14 cellular contexts compared by ENCODE assay signal in genomic region chr2:18518116-18519111, GRCh38. TPM values are rescaled to one million over a fixed set of nuclear protein-coding genes. Genes with fewer than 3 reads are reported as not detected.
DNase-seq lines count a peak whose midpoint lies in the region; ATAC-seq and TF ChIP-seq lines count a peak whose summit lies in the region.
"Had no signal": no experiment of that assay in that cellular context is flagged by ENCODE, and none has a peak within 500 bp of the region (broad histone marks: within the 10 kb centered on the region; RNA-seq: fewer than 3 reads in every experiment).

No MANE protein-coding gene starts in this region.

- H3K27me3 ChIP-seq in AG04450 (ENCODE audit: control insufficient read depth, insufficient read depth, low read length) = no peaks in the 10 kb centered on the region
- H3K27me3 ChIP-seq in esophagus squamous epithelium = peaks cover 0 to 13% (median 0%) of the 10 kb centered on the region in 4 donors
- H3K27me3 ChIP-seq in muscle layer of duodenum (ENCODE audit: low read depth, low read length) = no peaks in the 10 kb centered on the region
- H3K27me3 ChIP-seq: MG63 had no signal

- no peaks in the 10 kb centered on the region for H3K4me1 Mint-ChIP-seq in activated naive CD8-positive, alpha-beta T cell treated with anti-CD3 and anti-CD28 coated beads for 36 hours
- no peaks in the 10 kb centered on the region for H3K4me1 Mint-ChIP-seq in T-helper 17 cell
- no peaks in the 10 kb centered on the region for H3K4me1 Mint-ChIP-seq in effector memory CD8-positive, alpha-beta T cell (ENCODE audit: low read depth in 2 of 2)

- H3K9me3 Mint-ChIP-seq in activated naive CD8-positive, alpha-beta T cell treated with anti-CD3 and anti-CD28 coated beads for 36 hours = no peaks in the 10 kb centered on the region
- no peaks in the 10 kb centered on the region for H3K9me3 Mint-ChIP-seq in effector memory CD8-positive, alpha-beta T cell
- H3K9me3 Mint-ChIP-seq: H9 had no signal

- H3K4me3 ChIP-seq in AG04450 (ENCODE audit: low read depth, low read length) (no peak overlapping the region), esophagus squamous epithelium (no peak overlapping the region), muscle layer of duodenum (ENCODE audit: low read depth in 1 of 2, low read length in 2 of 2) (no peak overlapping the region)
- H3K4me3 ChIP-seq: MG63 had no signal

- H3K36me3 Mint-ChIP-seq in activated naive CD8-positive, alpha-beta T cell treated with anti-CD3 and anti-CD28 coated beads for 36 hours = no peaks in the 10 kb centered on the region
- H3K36me3 Mint-ChIP-seq in T-helper 17 cell (ENCODE audit: low read depth) = no peaks in the 10 kb centered on the region
- H3K36me3 Mint-ChIP-seq in effector memory CD8-positive, alpha-beta T cell (ENCODE audit: insufficient read depth) = no peaks in the 10 kb centered on the region

- intact Hi-C loops in esophagus squamous epithelium (cut with DNase I) = no loop called here

- POLR2A ChIA-PET in AG04450 (lab: Yijun Ruan, JAX) = interaction anchor here (0.6 to 1.9 kb wide), 3 partner anchors 103 to 224 kb away, joined by 4 to 12 read pairs (median 11); no protein-coding TSS in a partner anchor

- no peak for ATAC-seq in T-helper 17 cell
- no peak for ATAC-seq in effector memory CD8-positive, alpha-beta T cell (replicated peaks)

- CTCF ChIA-PET in AG04450 (lab: Charles Lee) = interaction anchor here (0.6 to 4.9 kb wide), 17 partner anchors 38 to 1345 kb away, joined by 3 to 85 read pairs (median 4); partner anchors contain the start of genes OSR1 and RDH14

- H3K4me3 Mint-ChIP-seq in activated naive CD8-positive, alpha-beta T cell treated with anti-CD3 and anti-CD28 coated beads for 36 hours = no peak overlapping the region
- no peak overlapping the region for H3K4me3 Mint-ChIP-seq in T-helper 17 cell
- H3K4me3 Mint-ChIP-seq in effector memory CD8-positive, alpha-beta T cell = no peak overlapping the region
- H3K4me3 Mint-ChIP-seq: H9 had no signal

- TF ChIP-seq CTCF in AG04450 (IDR thresholded peaks at IDR 0.05; ENCODE audit: low read depth, low read length) (no peak), esophagus squamous epithelium (IDR thresholded peaks at IDR 0.05) (no peak)

- no peak overlapping the region for H3K27ac Mint-ChIP-seq in activated naive CD8-positive, alpha-beta T cell treated with anti-CD3 and anti-CD28 coated beads for 36 hours
- H3K27ac Mint-ChIP-seq in T-helper 17 cell = no peak overlapping the region
- H3K27ac Mint-ChIP-seq in effector memory CD8-positive, alpha-beta T cell = peak overlapping the region in 1 of 2 donors; percentile 16
- H3K27ac Mint-ChIP-seq: H9 had no signal

- H3K36me3 ChIP-seq in esophagus squamous epithelium = no peaks in the 10 kb centered on the region
- H3K36me3 ChIP-seq in muscle layer of duodenum (ENCODE audit: control insufficient read depth in 1 of 2, insufficient read depth in 2 of 2, low read length in 2 of 2) = no peaks in the 10 kb centered on the region
- H3K36me3 ChIP-seq: MG63 had no signal

- DNase-seq in AG04450 (ENCODE audit: low read depth, low spot score) (no peak), M059J (ENCODE audit: low read depth) (peak; percentile 58), esophagus squamous epithelium (lab: John Stamatoyannopoulos, UW) (no peak), NOMO-1 treated with DMSO at 0.1 percent for 48 hours (lab: John Stamatoyannopoulos, UW; ENCODE audit: unreplicated experiment) (no peak), T-helper 17 cell (no peak)
- no peak for DNase-seq in activated naive CD8-positive, alpha-beta T cell treated with anti-CD3 and anti-CD28 coated beads for 36 hours
- no peak for DNase-seq in effector memory CD8-positive, alpha-beta T cell
- DNase-seq: cortex of kidney; H9; MG63; NCI-H510A treated with DMSO at 0.1 percent for 48 hours; stimulated activated CD4-positive, alpha-beta T cell treated with anti-CD3 and anti-CD28 coated beads, Interleukin-15, amount 100 ng/mL, for 24 hours had no signal

- TF ChIP-seq POLR2A in esophagus squamous epithelium (IDR thresholded peaks at IDR 0.05) = no peak

- WGBS in esophagus squamous epithelium, 2 donors = 54 to 68% methylated on average over 11 of the region's 11 CpGs

- H3K9me3 ChIP-seq in AG04450 (ENCODE audit: control insufficient read depth, insufficient read depth, low read length) (no peaks in the 10 kb centered on the region), esophagus squamous epithelium (no peaks in the 10 kb centered on the region), muscle layer of duodenum (ENCODE audit: control insufficient read depth in 1 of 2, low read length in 2 of 2) (no peaks in the 10 kb centered on the region), T-helper 17 cell (ENCODE audit: control insufficient read depth, low read length, poor library complexity, severe bottlenecking) (no peaks in the 10 kb centered on the region)
- H3K9me3 ChIP-seq: MG63 had no signal

- H3K27ac ChIP-seq in AG04450 (ENCODE audit: low read depth, low read length) (peak overlapping the region; percentile 25), esophagus squamous epithelium (peak overlapping the region in 3 of 4 donors; percentile 45 to 68 (median 65)), muscle layer of duodenum (ENCODE audit: low read length) (peak overlapping the region; percentile 26)
- H3K27ac ChIP-seq: C4-2B had no signal

- H3K27me3 Mint-ChIP-seq in activated naive CD8-positive, alpha-beta T cell treated with anti-CD3 and anti-CD28 coated beads for 36 hours = peaks cover 29% of the 10 kb centered on the region
- peaks cover 50% of the 10 kb centered on the region for H3K27me3 Mint-ChIP-seq in T-helper 17 cell
- peaks cover 45 to 64% of the 10 kb centered on the region in 2 donors for H3K27me3 Mint-ChIP-seq in effector memory CD8-positive, alpha-beta T cell

- H3K4me1 ChIP-seq in esophagus squamous epithelium (peaks cover 0 to 31% (median 0%) of the 10 kb centered on the region in 3 donors), muscle layer of duodenum (ENCODE audit: control insufficient read depth in 1 of 2, insufficient read depth in 2 of 2, low read length in 2 of 2) (peaks cover 0 to 38% of the 10 kb centered on the region in 2 donors)

RNA-seq across cellular contexts. Expression of gene RDH14, which starts 42.0 kb away (rescaled TPM):
- polyA plus RNA-seq in AG04450 (2011; rRNA removed) = 19.5 and 25.1 TPM in 2 replicates
- polyA minus RNA-seq in AG04450 (2011; rRNA and poly(A)+ RNA removed) = 8.6 and 10.3 TPM in 2 replicates
- total RNA-seq in M059J (2014; rRNA removed; shearing (Covaris generic)) = 25.1 and 27.0 TPM in 2 replicates
- total RNA-seq in esophagus squamous epithelium (10 to 100 TPM; 11.8 to 24.4 (median 17.7) TPM), T-helper 17 cell (10 to 100 TPM in 1 of 2 donors, 1 to 10 TPM in 1; 8.7 to 10.1 TPM)
- 10 to 100 TPM; 20.5 to 21.2 TPM for total RNA-seq in activated naive CD8-positive, alpha-beta T cell treated with anti-CD3 and anti-CD28 coated beads for 36 hours
